ENCODE assay signal across 8 cellular contexts in the genomic region with DNA sequence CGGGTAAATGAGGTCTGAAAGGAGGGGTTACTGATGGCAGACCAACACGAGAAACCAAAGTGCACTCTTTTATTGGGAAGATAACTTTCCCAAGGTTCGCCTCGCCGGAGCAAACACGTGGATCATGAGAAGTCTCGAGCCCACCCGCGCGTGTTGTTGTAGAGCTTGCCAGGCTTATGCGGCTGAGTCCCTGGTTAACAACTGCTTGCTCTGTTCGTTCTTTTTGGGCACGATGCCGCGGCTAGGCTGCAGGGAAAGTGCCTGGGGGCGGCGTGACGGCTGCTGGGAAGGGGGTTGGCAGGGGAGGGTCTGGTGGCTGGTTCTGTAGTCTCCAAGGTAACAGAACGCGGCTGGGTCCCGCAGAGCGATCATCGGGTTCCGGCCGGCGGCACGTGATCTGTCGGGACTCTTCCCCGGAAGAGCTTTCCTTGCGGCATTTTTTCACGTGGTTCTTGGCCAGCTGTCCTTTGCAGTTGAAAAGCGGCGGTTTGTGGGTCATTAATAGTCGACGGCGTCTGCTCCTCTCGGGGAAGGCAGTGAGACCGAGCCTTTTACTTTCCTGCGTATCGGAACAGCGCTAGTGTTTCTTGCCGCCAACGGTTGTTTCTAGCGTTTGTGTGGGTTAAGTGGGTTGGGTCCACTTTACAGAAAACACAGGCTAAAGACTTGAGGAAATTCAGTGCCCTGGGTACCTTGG. TPM values are rescaled to one million over a fixed set of nuclear protein-coding genes. Genes with fewer than 3 reads are reported as not detected.
DNase-seq lines count a peak whose midpoint lies in the region; ATAC-seq and TF ChIP-seq lines count a peak whose summit lies in the region.

No MANE protein-coding gene starts in this region.

- H3K4me1 ChIP-seq in A673 (ENCODE audit: insufficient read depth, low read length, poor library complexity, severe bottlenecking) (peaks cover 16% of the 10 kb centered on the region), SK-N-SH (ENCODE audit: control insufficient read depth in 1 of 2, insufficient read depth in 2 of 2, low read depth in 1 of 2, low read length in 1 of 2) (peaks cover 21 to 24% of the 10 kb centered on the region in 2 experiments; a peak in 3 of 4 replicates), neutrophil (ENCODE audit: control insufficient read depth in 1 of 2, insufficient read depth in 1 of 2, low read depth in 1 of 2, low read length in 1 of 2) (peaks cover 22 to 25% of the 10 kb centered on the region in 2 experiments)

- H3K27me3 ChIP-seq in A673 (replicated peaks; ENCODE audit: insufficient read depth, low read depth, low read length, poor library complexity) (no peaks in the 10 kb centered on the region), SK-N-SH (ENCODE audit: insufficient read depth) (no peaks in the 10 kb centered on the region), neutrophil (no peaks in the 10 kb centered on the region)

- H3F3A ChIP-seq in SK-N-SH (replicated peaks; ENCODE audit: insufficient read depth), result peaks cover 46% of the 10 kb centered on the region

- CTCF ChIA-PET in A673 (lab: Charles Lee), result no interaction called here
- CTCF ChIA-PET in SK-N-SH (lab: Yijun Ruan, JAX), result interaction anchor here (1.0 to 2.1 kb wide), 7 partner anchors 14 to 104 kb away, joined by 3 to 5 read pairs (median 4); no protein-coding TSS in a partner anchor

- TF ChIP-seq CTCF in A673 (conservative IDR thresholded peaks at IDR 0.05; ENCODE audit: low read depth, low read length) (no peak), SK-N-SH (IDR thresholded peaks at IDR 0.05) (no peak), neutrophil (IDR thresholded peaks at IDR 0.05) (no peak)

- H2AFZ ChIP-seq in SK-N-SH (ENCODE audit: low read depth), result peak overlapping the region; percentile 73

- H3K4me3 ChIP-seq in A673 (ENCODE audit: low read depth, low read length, poor library complexity, severe bottlenecking) (peak overlapping the region; percentile 45), SK-N-SH (ENCODE audit: low read depth in 2 of 2, low read length in 1 of 2) (peak overlapping the region; percentile 55 to 67), neutrophil (ENCODE audit: low read depth in 1 of 2, low read length in 1 of 2) (peak overlapping the region; percentile 77 to 96)

- TF ChIP-seq RAD21 in SK-N-SH (IDR thresholded peaks at IDR 0.05; ENCODE audit: low read length), result no peak

- no peak for TF ChIP-seq EP300 in SK-N-SH (IDR thresholded peaks at IDR 0.05; ENCODE audit: borderline replicate concordance in 1 of 2, low read depth in 1 of 2, low read length in 1 of 2)

- H3K9ac ChIP-seq in SK-N-SH, result peak overlapping the region; percentile 45

- DNase-seq in A673 (ENCODE audit: low spot score) (peak; percentile 78), LHCN-M2 (ENCODE audit: low read depth) (peak; percentile 88), SK-N-SH (peak; percentile 72), glomerular visceral epithelial cell (ENCODE audit: extremely low spot score) (peak; percentile 81), stromal cell of bone marrow (ENCODE audit: low read depth) (peak; percentile 54)
- peak; percentile 69 for DNase-seq in activated naive CD4-positive, alpha-beta T cell treated with anti-CD3 and anti-CD28 coated beads, Interleukin-2, amount 50 U/mL, for 16 hours

- peaks cover 61% of the 10 kb centered on the region for H3K79me2 ChIP-seq in SK-N-SH (ENCODE audit: insufficient read depth)

- no peaks in the 10 kb centered on the region for H3K9me2 ChIP-seq in SK-N-SH

- no peak overlapping the region for H3K27ac ChIP-seq in A673 (ENCODE audit: low read depth, low read length, poor library complexity, severe bottlenecking)
- H3K27ac ChIP-seq in SK-N-SH (ENCODE audit: low read depth in 2 of 2, low read length in 1 of 2), result peak overlapping the region; percentile 81 to 91; a peak in 3 of 4 replicates
- H3K27ac ChIP-seq in neutrophil, result peak overlapping the region; percentile 93

- 7% methylated on average over 38 of the region's 44 CpGs for WGBS in SK-N-SH (ENCODE audit: low lambda C conversion rate)

- H3K36me3 ChIP-seq in A673 (ENCODE audit: insufficient read depth, low read length, poor library complexity, severe bottlenecking), result no peaks in the 10 kb centered on the region
- H3K36me3 ChIP-seq in SK-N-SH (replicated peaks in 1 of 2; ENCODE audit: control insufficient read depth in 1 of 2, insufficient read depth in 2 of 2, low read length in 1 of 2), result no peaks in the 10 kb centered on the region
- H3K36me3 ChIP-seq in neutrophil, result no peaks in the 10 kb centered on the region

- POLR2A ChIA-PET in A673 (lab: Charles Lee; ENCODE audit: low non-redundant PET) (interaction anchor here (0.7 kb wide), 1 partner anchor 30 kb away, joined by 3 read pairs; no protein-coding TSS in a partner anchor), SK-N-SH (lab: Yijun Ruan, JAX) (interaction anchor here (1.0 kb wide), 1 partner anchor 118 kb away, joined by 3 read pairs; a partner anchor contains a TSS)

- no TSS peak for BruUV-seq in A673 (replicated peaks; lab: Mats Ljungman, UMichigan)

- intact Hi-C loops in A673 (cut with micrococcal nuclease; ENCODE audit: unreplicated experiment), result no loop called here

- peaks cover 41% of the 10 kb centered on the region for H4K20me1 ChIP-seq in SK-N-SH (ENCODE audit: insufficient read depth)

- H3K9me3 ChIP-seq in A673 (ENCODE audit: low read depth, low read length, poor library complexity, severe bottlenecking) (no peaks in the 10 kb centered on the region), SK-N-SH (no peaks in the 10 kb centered on the region), neutrophil (no peaks in the 10 kb centered on the region)

- peak; percentile 29 for ATAC-seq in GM19025 (IDR thresholded peaks at IDR 0.05; ENCODE audit: low read depth, unreplicated experiment)

- peak overlapping the region; percentile 97 for H3K4me2 ChIP-seq in SK-N-SH

TF ChIP-seq in SK-N-SH, 30 proteins besides CTCF, POLR2A, EP300 and RAD21:
- peak; percentile 61 for TF ChIP-seq GABPA (IDR thresholded peaks at IDR 0.05; ENCODE audit: low read depth)
- peak; percentile 66 for TF ChIP-seq ELF1 (IDR thresholded peaks at IDR 0.05)
- peak; percentile 98 for TF ChIP-seq MXI1 (IDR thresholded peaks at IDR 0.05; ENCODE audit: low read depth, low read length)
- no peak for TF ChIP-seq RCOR1 (IDR thresholded peaks at IDR 0.05; ENCODE audit: low read length)
- 0 out of 2 replicates have a peak, but pooled peaks have one; percentile 7 for TF ChIP-seq POLR2AphosphoS5 (IDR thresholded peaks at IDR 0.05; ENCODE audit: low read depth, low read length)
- TF ChIP-seq, protein P1, sequence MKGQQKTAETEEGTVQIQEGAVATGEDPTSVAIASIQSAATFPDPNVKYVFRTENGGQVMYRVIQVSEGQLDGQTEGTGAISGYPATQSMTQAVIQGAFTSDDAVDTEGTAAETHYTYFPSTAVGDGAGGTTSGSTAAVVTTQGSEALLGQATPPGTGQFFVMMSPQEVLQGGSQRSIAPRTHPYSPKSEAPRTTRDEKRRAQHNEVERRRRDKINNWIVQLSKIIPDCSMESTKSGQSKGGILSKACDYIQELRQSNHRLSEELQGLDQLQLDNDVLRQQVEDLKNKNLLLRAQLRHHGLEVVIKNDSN (IDR thresholded peaks at IDR 0.05; ENCODE audit: borderline replicate concordance, low read depth), result peak; percentile 94
- TF ChIP-seq SIN3A (IDR thresholded peaks at IDR 0.05; ENCODE audit: borderline replicate concordance, low read depth, low read length), result peak; percentile 60; the same call in 1 of the 2 replicates
- TF ChIP-seq FOSL2 (IDR thresholded peaks at IDR 0.05; ENCODE audit: borderline replicate concordance, low read depth), result no peak
- TF ChIP-seq, protein P2, sequence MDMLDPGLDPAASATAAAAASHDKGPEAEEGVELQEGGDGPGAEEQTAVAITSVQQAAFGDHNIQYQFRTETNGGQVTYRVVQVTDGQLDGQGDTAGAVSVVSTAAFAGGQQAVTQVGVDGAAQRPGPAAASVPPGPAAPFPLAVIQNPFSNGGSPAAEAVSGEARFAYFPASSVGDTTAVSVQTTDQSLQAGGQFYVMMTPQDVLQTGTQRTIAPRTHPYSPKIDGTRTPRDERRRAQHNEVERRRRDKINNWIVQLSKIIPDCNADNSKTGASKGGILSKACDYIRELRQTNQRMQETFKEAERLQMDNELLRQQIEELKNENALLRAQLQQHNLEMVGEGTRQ (IDR thresholded peaks at IDR 0.05; ENCODE audit: borderline replicate concordance, low read depth, low read length), result peak; percentile 68
- TF ChIP-seq, protein P3, sequence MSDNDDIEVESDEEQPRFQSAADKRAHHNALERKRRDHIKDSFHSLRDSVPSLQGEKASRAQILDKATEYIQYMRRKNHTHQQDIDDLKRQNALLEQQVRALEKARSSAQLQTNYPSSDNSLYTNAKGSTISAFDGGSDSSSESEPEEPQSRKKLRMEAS (IDR thresholded peaks at IDR 0.05; ENCODE audit: low read depth), result peak; percentile 98

RNA-seq across cellular contexts. Expression of a gene that starts 1.5 kb away (rescaled TPM):
- 42.1 and 49.3 TPM in 2 replicates for total RNA-seq in A673 (2021)
- 18.4 and 40.7 TPM in 2 replicates for total RNA-seq in LHCN-M2 (2014; rRNA removed)
- 2.5 TPM for polyA plus RNA-seq in LHCN-M2 (2012)
- 2.3 and 2.9 TPM in 2 replicates for polyA plus RNA-seq in SK-N-SH (2012; rRNA removed)
- 2.2 and 2.5 TPM in 2 replicates for polyA plus RNA-seq in SK-N-SH (2012; cell fraction: cytosol; rRNA removed)
- 3.7 and 6.4 TPM in 2 replicates for polyA plus RNA-seq in SK-N-SH (2012; cell fraction: nucleus; rRNA removed)
